10 cellular contexts compared by ENCODE assay signal in the genomic region with DNA sequence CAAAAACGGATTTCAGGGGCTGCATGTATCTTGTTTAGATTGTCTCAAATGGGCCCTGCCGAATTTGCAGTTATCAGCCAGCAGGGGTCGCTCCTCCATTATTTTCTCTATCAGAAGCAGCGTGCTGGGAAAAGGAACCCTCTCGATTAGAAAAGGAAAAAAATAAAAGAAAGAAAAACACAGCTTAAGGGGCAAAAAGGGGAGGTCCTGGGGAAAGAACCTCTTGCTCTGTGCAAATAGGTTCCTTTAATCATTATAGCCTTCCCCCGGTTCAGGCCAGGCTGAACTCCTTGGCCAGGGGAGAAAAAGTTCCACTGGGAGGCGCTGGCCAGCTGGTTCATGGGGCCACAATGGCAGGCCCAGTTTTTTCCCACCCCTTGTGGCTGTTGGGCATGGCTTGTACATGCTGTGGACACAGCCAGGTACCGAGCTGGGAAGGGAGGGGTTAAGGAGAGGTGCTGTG. TPM values are rescaled to one million over a fixed set of nuclear protein-coding genes. Genes with fewer than 3 reads are reported as not detected.
DNase-seq lines count a peak whose midpoint lies in the region; ATAC-seq and TF ChIP-seq lines count a peak whose summit lies in the region.
"Had no signal": no experiment of that assay in that cellular context is flagged by ENCODE, and none has a peak within 500 bp of the region (broad histone marks: within the 10 kb centered on the region; RNA-seq: fewer than 3 reads in every experiment).

No MANE protein-coding gene starts in this region.

- no peaks in the 10 kb centered on the region for H3K9me3 ChIP-seq in PC-3 (ENCODE audit: low read length)

- H3K9me3 Mint-ChIP-seq in GM23338: peaks cover 17% of the 10 kb centered on the region
- H3K9me3 Mint-ChIP-seq in activated T-helper 2 cell treated with anti-CD3 and anti-CD28 coated beads, Interferon-gamma antibody, Interleukin-2, Interleukin-4, amounts not matched to agents 10 μg/mL and 5 μg/mL and 100 μg/mL, durations not matched to agents 14 hours and 24 hours and 36 hours: no peaks in the 10 kb centered on the region
- H3K9me3 Mint-ChIP-seq: stimulated activated naive CD8-positive, alpha-beta T cell treated with anti-CD3 and anti-CD28 coated beads, Interleukin-15, Interleukin-2, amounts not matched to agents 100 ng/mL and 50 ng/mL, for 24 hours had no signal

- peaks cover 8% of the 10 kb centered on the region; the same call in 2 of the 3 replicates for H3K36me3 Mint-ChIP-seq in GM23338 (ENCODE audit: low read depth)
- H3K36me3 Mint-ChIP-seq in activated T-helper 2 cell treated with anti-CD3 and anti-CD28 coated beads, Interferon-gamma antibody, Interleukin-2, Interleukin-4, amounts not matched to agents 10 μg/mL and 5 μg/mL and 100 μg/mL, durations not matched to agents 14 hours and 24 hours and 36 hours (ENCODE audit: low read depth): no peaks in the 10 kb centered on the region

- intact Hi-C loops in PC-3 (cut with micrococcal nuclease): no loop called here
- intact Hi-C loops in activated T-helper 2 cell treated with anti-CD3 and anti-CD28 coated beads, Interferon-gamma antibody, Interleukin-2, Interleukin-4, amounts not matched to agents 10 μg/mL and 5 μg/mL and 100 μg/mL, durations not matched to agents 14 hours and 24 hours and 36 hours (cut with micrococcal nuclease): no loop called here

- no peak overlapping the region for H3K9ac ChIP-seq in PC-3 (ENCODE audit: low read length)

- H3K79me2 ChIP-seq in GM23338 (replicated peaks; ENCODE audit: insufficient read depth) (no peaks in the 10 kb centered on the region), PC-3 (ENCODE audit: low read length) (no peaks in the 10 kb centered on the region)

- H3K4me3 Mint-ChIP-seq in GM23338: no peak overlapping the region
- no peak overlapping the region for H3K4me3 Mint-ChIP-seq in activated T-helper 2 cell treated with anti-CD3 and anti-CD28 coated beads, Interferon-gamma antibody, Interleukin-2, Interleukin-4, amounts not matched to agents 10 μg/mL and 5 μg/mL and 100 μg/mL, durations not matched to agents 14 hours and 24 hours and 36 hours (ENCODE audit: low read depth)
- H3K4me3 Mint-ChIP-seq: stimulated activated naive CD8-positive, alpha-beta T cell treated with anti-CD3 and anti-CD28 coated beads, Interleukin-15, Interleukin-2, amounts not matched to agents 100 ng/mL and 50 ng/mL, for 24 hours had no signal

- H3K4me1 Mint-ChIP-seq in GM23338: no peaks in the 10 kb centered on the region
- H3K4me1 Mint-ChIP-seq in activated T-helper 2 cell treated with anti-CD3 and anti-CD28 coated beads, Interferon-gamma antibody, Interleukin-2, Interleukin-4, amounts not matched to agents 10 μg/mL and 5 μg/mL and 100 μg/mL, durations not matched to agents 14 hours and 24 hours and 36 hours (ENCODE audit: low read depth): no peaks in the 10 kb centered on the region

- H3K27ac Mint-ChIP-seq in GM23338: no peak overlapping the region
- no peak overlapping the region for H3K27ac Mint-ChIP-seq in activated T-helper 2 cell treated with anti-CD3 and anti-CD28 coated beads, Interferon-gamma antibody, Interleukin-2, Interleukin-4, amounts not matched to agents 10 μg/mL and 5 μg/mL and 100 μg/mL, durations not matched to agents 14 hours and 24 hours and 36 hours
- H3K27ac Mint-ChIP-seq: stimulated activated naive CD8-positive, alpha-beta T cell treated with anti-CD3 and anti-CD28 coated beads, Interleukin-15, Interleukin-2, amounts not matched to agents 100 ng/mL and 50 ng/mL, for 24 hours had no signal

- no peak overlapping the region for H3K27ac ChIP-seq in GM23338 (ENCODE audit: low read depth)
- H3K27ac ChIP-seq in PC-3 (ENCODE audit: low read length): no peak overlapping the region
- no peak overlapping the region for H3K27ac ChIP-seq in foreskin keratinocyte

- H3K36me3 ChIP-seq in GM23338 (ENCODE audit: insufficient read depth): no peaks in the 10 kb centered on the region
- H3K36me3 ChIP-seq in PC-3 (ENCODE audit: low read depth, low read length): no peaks in the 10 kb centered on the region

- H3K4me1 ChIP-seq in GM23338 (ENCODE audit: insufficient read depth): no peaks in the 10 kb centered on the region
- H3K4me1 ChIP-seq in PC-3 (ENCODE audit: insufficient read depth, low read length): no peaks in the 10 kb centered on the region
- H3K4me1 ChIP-seq in foreskin keratinocyte: no peaks in the 10 kb centered on the region

- H2AFZ ChIP-seq in GM23338: no peak overlapping the region
- H2AFZ ChIP-seq in PC-3 (ENCODE audit: low read length): peak overlapping the region; percentile 41

- no peaks in the 10 kb centered on the region for H4K20me1 ChIP-seq in GM23338 (replicated peaks; ENCODE audit: insufficient read depth)
- no peaks in the 10 kb centered on the region for H4K20me1 ChIP-seq in PC-3 (ENCODE audit: low read length)

- H3K4me2 ChIP-seq in GM23338 (no peak overlapping the region), PC-3 (ENCODE audit: low read length) (peak overlapping the region; percentile 35; the same call in 1 of the 2 replicates)

- peaks cover 6% of the 10 kb centered on the region for H3K27me3 Mint-ChIP-seq in GM23338 (ENCODE audit: insufficient read depth, low read depth, poor library complexity)
- peaks cover 4% of the 10 kb centered on the region for H3K27me3 Mint-ChIP-seq in activated T-helper 2 cell treated with anti-CD3 and anti-CD28 coated beads, Interferon-gamma antibody, Interleukin-2, Interleukin-4, amounts not matched to agents 10 μg/mL and 5 μg/mL and 100 μg/mL, durations not matched to agents 14 hours and 24 hours and 36 hours (ENCODE audit: low read depth)

- H3K27me3 ChIP-seq in GM23338 (ENCODE audit: insufficient read depth) (no peaks in the 10 kb centered on the region), PC-3 (ENCODE audit: low read length) (no peaks in the 10 kb centered on the region), foreskin keratinocyte (peaks cover 11% of the 10 kb centered on the region)

- POLR2A ChIA-PET in PC-3 (lab: Charles Lee; ENCODE audit: unreplicated experiment): no interaction called here

- H3K9me2 ChIP-seq in GM23338 (ENCODE audit: insufficient read depth) (no peaks in the 10 kb centered on the region), PC-3 (replicated peaks; ENCODE audit: low read length) (no peaks in the 10 kb centered on the region)

- no peak overlapping the region for H3K4me3 ChIP-seq in AG10803 (ENCODE audit: low read length)
- H3K4me3 ChIP-seq in GM23338: no peak overlapping the region
- H3K4me3 ChIP-seq in PC-3 (ENCODE audit: low read length): 0 out of 2 replicates have a peak overlapping the region, but pooled peaks have one; percentile 10

- TF ChIP-seq CTCF in AG10803 (conservative IDR thresholded peaks at IDR 0.05; ENCODE audit: low read length) (peak; percentile 41), GM23338 (conservative IDR thresholded peaks at IDR 0.05; ENCODE audit: low read depth in 2 of 2) (peak; percentile 63 to 100), PC-3 (conservative IDR thresholded peaks at IDR 0.05; ENCODE audit: low read depth, low read length) (peak; percentile 96), foreskin keratinocyte (conservative IDR thresholded peaks at IDR 0.05) (peak; percentile 79)

- H3F3A ChIP-seq in GM23338 (replicated peaks; ENCODE audit: low read depth): no peaks in the 10 kb centered on the region
- no peaks in the 10 kb centered on the region for H3F3A ChIP-seq in PC-3 (ENCODE audit: low read length, unreplicated experiment)

- BruUV-seq in PC-3 (replicated peaks; lab: Mats Ljungman, UMichigan): no TSS peak

- DNase-seq in AG10803 (ENCODE audit: low read depth) (no peak), GM23338 (ENCODE audit: low spot score) (peak; percentile 76), PC-3 (peak; percentile 58), foreskin keratinocyte (peak in 1 of 2 donors; percentile 28), GF-D8 (lab: John Stamatoyannopoulos, UW) (no peak), RPMI8226 (no peak)
- DNase-seq in activated T-helper 2 cell treated with anti-CD3 and anti-CD28 coated beads, Interferon-gamma antibody, Interleukin-2, Interleukin-4, amounts not matched to agents 10 μg/mL and 5 μg/mL and 100 μg/mL, durations not matched to agents 14 hours and 24 hours and 36 hours (ENCODE audit: low spot score): no peak
- DNase-seq: activated CD4-positive, CD25-positive, alpha-beta regulatory T cell treated with anti-CD3 and anti-CD28 coated beads, Interleukin-2, amount 50 U/mL, for 72 hours had no signal

- CTCF ChIA-PET in PC-3 (lab: Charles Lee): no interaction called here

- peak; percentile 84 for ATAC-seq in GM23338
- ATAC-seq in PC-3: peak; percentile 48; the same call in 1 of the 2 replicates
- ATAC-seq in foreskin keratinocyte: peak; percentile 64
- ATAC-seq in HG03097 (IDR thresholded peaks at IDR 0.05; ENCODE audit: low FRiP score, unreplicated experiment): no peak

TF ChIP-seq in GM23338, 12 proteins besides CTCF, POLR2A, EP300 and RAD21:
- TF ChIP-seq ZNF331 (CRISPR knock-in tag; IDR thresholded peaks at IDR 0.05; ENCODE audit: low read depth) (no peak), ZNF114 (CRISPR knock-in tag; IDR thresholded peaks at IDR 0.05) (no peak; the same call in 1 of the 2 replicates)
- TF ChIP-seq, protein P1, sequence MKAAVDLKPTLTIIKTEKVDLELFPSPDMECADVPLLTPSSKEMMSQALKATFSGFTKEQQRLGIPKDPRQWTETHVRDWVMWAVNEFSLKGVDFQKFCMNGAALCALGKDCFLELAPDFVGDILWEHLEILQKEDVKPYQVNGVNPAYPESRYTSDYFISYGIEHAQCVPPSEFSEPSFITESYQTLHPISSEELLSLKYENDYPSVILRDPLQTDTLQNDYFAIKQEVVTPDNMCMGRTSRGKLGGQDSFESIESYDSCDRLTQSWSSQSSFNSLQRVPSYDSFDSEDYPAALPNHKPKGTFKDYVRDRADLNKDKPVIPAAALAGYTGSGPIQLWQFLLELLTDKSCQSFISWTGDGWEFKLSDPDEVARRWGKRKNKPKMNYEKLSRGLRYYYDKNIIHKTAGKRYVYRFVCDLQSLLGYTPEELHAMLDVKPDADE (IDR thresholded peaks at IDR 0.05): no peak

RNA-seq across cellular contexts. Expression of a gene that starts 25.0 kb away (rescaled TPM):
- total RNA-seq in GM23338 (2014; rRNA removed; shearing (Covaris generic)): not detected in 2 replicates
- polyA plus RNA-seq in GM23338 (2016; fragmentation: Nextera tagmentation; extraction: Ambion mirVana) (0.37 and 0.73 TPM in 2 replicates), foreskin keratinocyte (not detected in 2 replicates)
- total RNA-seq in PC-3 (2014; rRNA removed) (0.11 TPM in 1 of 2 replicates, not detected in the other), foreskin keratinocyte (not detected in 2 replicates)
- 0.50 and 1.2 TPM in 2 replicates for total RNA-seq in activated T-helper 2 cell treated with anti-CD3 and anti-CD28 coated beads, Interferon-gamma antibody, Interleukin-2, Interleukin-4, amounts not matched to agents 10 μg/mL and 5 μg/mL and 100 μg/mL, durations not matched to agents 14 hours and 24 hours and 36 hours

RNA-seq across cellular contexts. Expression of a gene that starts 27.8 kb away (rescaled TPM):
- 1.8 and 3.1 TPM in 2 replicates for total RNA-seq in GM23338 (2014; rRNA removed; shearing (Covaris generic))
- 1.4 and 1.6 TPM in 2 replicates for polyA plus RNA-seq in GM23338 (2016; fragmentation: Nextera tagmentation; extraction: Ambion mirVana)
- not detected in 2 replicates for total RNA-seq in PC-3 (2014; rRNA removed)
- total RNA-seq in foreskin keratinocyte: not detected in 2 replicates
- not detected in 2 replicates for polyA plus RNA-seq in foreskin keratinocyte
- not detected in 2 replicates for total RNA-seq in activated T-helper 2 cell treated with anti-CD3 and anti-CD28 coated beads, Interferon-gamma antibody, Interleukin-2, Interleukin-4, amounts not matched to agents 10 μg/mL and 5 μg/mL and 100 μg/mL, durations not matched to agents 14 hours and 24 hours and 36 hours

Comparison
In these comparisons a context has a peak if more than half of its experiments do, and no peak if none do; other contexts are left out.
1. DNase-seq: peak in GM23338 (single experiment) and PC-3 (single experiment); none in AG10803 (single experiment), activated T-helper 2 cell treated with anti-CD3 and anti-CD28 coated beads, Interferon-gamma antibody, Interleukin-2, Interleukin-4, amounts not matched to agents 10 μg/mL and 5 μg/mL and 100 μg/mL, durations not matched to agents 14 hours and 24 hours and 36 hours (single experiment), GF-D8 (single experiment) and RPMI8226 (single experiment).
2. CTCF ChIP-seq: peak in every context shown above with its lines; median percentile 96 in PC-3; 82 in GM23338; 79 in foreskin keratinocyte; 41 in AG10803.